8 cellular contexts compared by ENCODE assay signal in the genomic region with DNA sequence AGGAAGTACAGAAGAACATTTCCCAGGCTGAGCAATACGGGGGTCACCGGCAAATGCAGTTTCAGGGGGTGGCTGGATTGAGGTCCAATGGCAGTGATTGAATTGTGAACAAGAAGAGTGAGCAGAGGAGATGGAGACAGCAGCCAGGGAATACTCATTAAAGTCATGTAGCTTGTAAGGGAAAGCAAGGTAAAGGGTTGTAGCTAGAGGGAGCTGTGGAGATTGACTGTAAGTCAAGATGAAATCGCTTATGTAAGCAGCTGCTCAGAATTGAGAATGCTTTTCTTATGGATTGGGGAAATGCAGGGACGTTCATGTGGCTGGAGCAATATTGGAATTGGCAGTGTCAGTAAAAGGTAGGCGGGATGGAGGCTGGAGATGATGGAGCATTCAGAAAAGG.
DNase-seq lines count a peak whose midpoint lies in the region; ATAC-seq and TF ChIP-seq lines count a peak whose summit lies in the region.

No MANE protein-coding gene starts in this region.

- no peak overlapping the region for H3K27ac ChIP-seq in C4-2B
- H3K27ac ChIP-seq in VCaP: no peak overlapping the region

- ATAC-seq in left lobe of liver (peak; percentile 80), GM18868 (IDR thresholded peaks at IDR 0.05; ENCODE audit: unreplicated experiment) (no peak), GM19035 (IDR thresholded peaks at IDR 0.05; ENCODE audit: unreplicated experiment) (no peak)

- DNase-seq in HCEC 1CT (peak; percentile 33), left lobe of liver (ENCODE audit: low spot score) (no peak), NCI-H2081 treated with DMSO at 0.1 percent for 48 hours (lab: John Stamatoyannopoulos, UW) (no peak), GM19238 (ENCODE audit: insufficient read length, low spot score) (no peak)

- TF ChIP-seq CTCF in C4-2B (conservative IDR thresholded peaks at IDR 0.05) (peak; percentile 67), VCaP (conservative IDR thresholded peaks at IDR 0.05) (peak; percentile 81)
